ENCODE assay signal across 9 cellular contexts in the genomic region with DNA sequence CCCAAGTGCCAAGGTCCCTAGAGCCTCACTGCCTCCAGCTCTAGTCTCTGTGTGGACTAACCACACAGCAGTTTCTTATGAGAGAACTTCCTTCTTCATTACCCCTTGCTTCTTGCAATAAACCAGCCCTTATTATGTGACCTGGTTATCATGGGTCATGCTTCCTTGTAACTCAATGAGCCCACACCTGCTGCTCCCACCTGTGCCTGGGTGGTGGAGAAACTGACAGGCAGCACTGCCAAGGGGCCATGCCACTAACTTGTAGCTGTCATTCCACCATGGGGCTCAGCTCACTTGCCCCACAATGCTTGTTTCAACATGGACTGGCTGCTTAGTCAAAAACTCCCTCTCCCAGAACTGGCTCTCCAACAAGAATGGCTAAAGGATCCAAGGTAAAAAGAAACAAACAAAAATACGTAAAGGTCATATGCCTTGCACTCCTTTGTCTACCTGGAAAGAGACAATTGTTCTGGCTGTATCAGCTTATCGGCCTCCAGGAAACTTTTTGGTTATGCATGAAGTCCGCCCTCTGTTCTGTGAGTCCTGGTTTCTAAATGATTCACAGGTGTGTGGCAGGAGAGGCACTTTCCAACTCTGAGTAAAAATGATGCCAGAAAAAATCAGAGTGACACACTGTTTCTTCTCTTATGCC.
DNase-seq lines count a peak whose midpoint lies in the region; ATAC-seq and TF ChIP-seq lines count a peak whose summit lies in the region.
"Had no signal": no experiment of that assay in that cellular context is flagged by ENCODE, and none has a peak within 500 bp of the region (broad histone marks: within the 10 kb centered on the region; RNA-seq: fewer than 3 reads in every experiment).

No MANE protein-coding gene starts in this region.

- H3K36me3 ChIP-seq in colonic mucosa = no peaks in the 10 kb centered on the region
- H3K36me3 ChIP-seq in MG63 = no peaks in the 10 kb centered on the region

- no peak for TF ChIP-seq CTCF in GM12864 (IDR thresholded peaks at IDR 0.05; ENCODE audit: low read depth, low read length, missing control alignments)
- no peak for TF ChIP-seq CTCF in colonic mucosa (IDR thresholded peaks at IDR 0.05)

- DNase-seq in GM12864 (ENCODE audit: low read depth) (peak; percentile 37), colonic mucosa (no peak), MG63 (no peak), NCI-H748 (lab: John Stamatoyannopoulos, UW; ENCODE audit: unreplicated experiment) (no peak), KG1 (lab: John Stamatoyannopoulos, UW) (no peak)
- DNase-seq in NK-92 treated with Interleukin-12 subunit alpha and Interleukin-12 subunit beta, amount 100 ng/mL, for 24 hours (lab: John Stamatoyannopoulos, UW) = no peak
- DNase-seq: IMR-90 had no signal

- no peak overlapping the region for H3K9ac ChIP-seq in colonic mucosa (ENCODE audit: low read depth in 2 of 2, low read length in 2 of 2)

- H3K9me3 ChIP-seq in colonic mucosa (no peaks in the 10 kb centered on the region), MG63 (peaks cover 1% of the 10 kb centered on the region; the same call in 1 of the 2 replicates)

- H3K4me1 ChIP-seq in colonic mucosa = no peaks in the 10 kb centered on the region

- H3K4me3 ChIP-seq in GM12864 (ENCODE audit: low read depth, low read length) (no peak overlapping the region), colonic mucosa (no peak overlapping the region), MG63 (no peak overlapping the region)

- ATAC-seq in GM21360 (IDR thresholded peaks at IDR 0.05; ENCODE audit: unreplicated experiment) = peak; percentile 85
- ATAC-seq in HG03439 (IDR thresholded peaks at IDR 0.05; ENCODE audit: unreplicated experiment) = peak; percentile 85

- intact Hi-C loops in colonic mucosa (cut with DNase I) = no loop called here

- H3K27me3 ChIP-seq in colonic mucosa (no peaks in the 10 kb centered on the region), MG63 (no peaks in the 10 kb centered on the region)

- H3K27ac ChIP-seq in colonic mucosa = peak overlapping the region; percentile 27
